Comparison of ENCODE assay signal across 28 cellular contexts in genomic region chr5:160852049-160852448, GRCh38. TPM values are rescaled to one million over a fixed set of nuclear protein-coding genes. Genes with fewer than 3 reads are reported as not detected.
DNase-seq lines count a peak whose midpoint lies in the region; ATAC-seq, FAIRE-seq and TF ChIP-seq lines count a peak whose summit lies in the region.
"Had no signal": no experiment of that assay in that cellular context is flagged by ENCODE, and none has a peak within 500 bp of the region (broad histone marks: within the 10 kb centered on the region; RNA-seq: fewer than 3 reads in every experiment).

Gene ATP10B (minus strand): TSS chr5:160852211. CDS start chr5:160688074, 164,137 bp downstream.

- no peaks in the 10 kb centered on the region for H3K9me3 ChIP-seq in upper lobe of left lung
- no peaks in the 10 kb centered on the region for H3K9me3 ChIP-seq in pancreas
- H3K9me3 ChIP-seq: BLaER1, body of pancreas, heart right ventricle, upper lobe of right lung had no signal

- no peak for TF ChIP-seq EP300 in upper lobe of left lung (IDR thresholded peaks at IDR 0.05)

- no peak for TF ChIP-seq CTCF in upper lobe of left lung (IDR thresholded peaks at IDR 0.05)
- no peak for TF ChIP-seq CTCF in pancreas (IDR thresholded peaks at IDR 0.05)

- DNase-seq in G401 (ENCODE audit: low spot score) (peak; percentile 16), caudate nucleus (lab: John Stamatoyannopoulos, UW) (peak in 41 of 61 donors; percentile 0 to 65 (median 18)), hippocampal formation (lab: John Stamatoyannopoulos, UW) (peak; percentile 40 to 87), putamen (ENCODE audit: low spot score) (peak; percentile 87), UCSD-AML1 (lab: John Stamatoyannopoulos, UW; ENCODE audit: unreplicated experiment) (no peak), upper lobe of left lung (no peak), NCI-H345 treated with DMSO at 0.1 percent for 48 hours (lab: John Stamatoyannopoulos, UW; ENCODE audit: unreplicated experiment) (no peak), pancreas (no peak)
- DNase-seq: activated B cell treated with CpG ODN at 0.5 μM for 24 hours; activated CD4-positive, alpha-beta T cell treated with anti-CD3 and anti-CD28 coated beads, Interleukin-2, amount 50 U/mL, for 48 hours; activated naive CD8-positive, alpha-beta T cell treated with anti-CD3 and anti-CD28 coated beads, Interleukin-2, amount 10 ng/mL, durations not matched to agents 7 days and 5 days; body of pancreas; Calu3; EL; heart right ventricle; left ventricle myocardium superior; NCI-H2081 treated with DMSO at 0.1 percent for 48 hours; stimulated activated CD4-positive, alpha-beta T cell treated with anti-CD3 and anti-CD28 coated beads, Interleukin-2, amount 100 ng/mL, for 24 hours; T1000; upper lobe of right lung had no signal

- H3K27me3 ChIP-seq in upper lobe of left lung (no peaks in the 10 kb centered on the region), pancreas (no peaks in the 10 kb centered on the region)
- H3K27me3 ChIP-seq: BLaER1, body of pancreas, heart right ventricle, upper lobe of right lung had no signal

- H3K36me3 ChIP-seq in upper lobe of left lung (no peaks in the 10 kb centered on the region), pancreas (no peaks in the 10 kb centered on the region)
- H3K36me3 ChIP-seq: BLaER1, heart right ventricle, upper lobe of right lung had no signal

- no peak for FAIRE-seq in pancreas (lab: Jason Lieb, UNC)
- FAIRE-seq: endometrium, H1 had no signal

- H3K4me3 ChIP-seq in upper lobe of left lung, result no peak within 1 kb of the TSS
- H3K4me3 ChIP-seq in pancreas, result no peak within 1 kb of the TSS
- H3K4me3 ChIP-seq: BLaER1, body of pancreas, coronary artery, heart right ventricle, skin epidermis, upper lobe of right lung had no signal

- WGBS in upper lobe of left lung, 2 donors, result 63 to 90% methylated on average over 4 of the region's 4 CpGs
- WGBS in pancreas, 2 donors, result 71 to 88% methylated on average over 4 of the region's 4 CpGs

- ATAC-seq in upper lobe of left lung (ENCODE audit: low FRiP score in 2 of 2), result no peak
- no peak for ATAC-seq in pancreas
- ATAC-seq: body of pancreas, heart right ventricle, left ventricle myocardium superior, upper lobe of right lung had no signal

- H3K4me1 ChIP-seq in upper lobe of left lung (no peaks in the 10 kb centered on the region), pancreas (no peaks in the 10 kb centered on the region)
- H3K4me1 ChIP-seq: BLaER1, body of pancreas, heart right ventricle, upper lobe of right lung had no signal

- in situ Hi-C loops in G401 (cut with HindIII; ENCODE audit: low sequenced_read_pairs), result no loop called here

- no peak for TF ChIP-seq POLR2A in upper lobe of left lung (IDR thresholded peaks at IDR 0.05)

- H3K27ac ChIP-seq in caudate nucleus (ENCODE audit: low read depth, low read length) (peak within 1 kb of the TSS; percentile 75), upper lobe of left lung (no peak within 1 kb of the TSS), pancreas (no peak within 1 kb of the TSS)
- H3K27ac ChIP-seq: BLaER1, body of pancreas, coronary artery, heart right ventricle, HL-60, skin epidermis, upper lobe of right lung had no signal

- intact Hi-C loops in pancreas (cut with DNase I), result no loop called here

RNA-seq across cellular contexts. Expression of gene ATP10B, which starts in this region (rescaled TPM):
- not detected in 2 replicates for total RNA-seq in G401 (2014; rRNA removed; shearing (Covaris generic))
- total RNA-seq in upper lobe of left lung (under 1 TPM in 5 of 6 donors, not detected in 1; under 0.01 to 0.30 (median 0.09) TPM), pancreas (10 to 100 TPM in 2 of 6 donors, 1 to 10 TPM in 4; 3.7 to 20.4 (median 6.1) TPM)
- polyA plus RNA-seq in pancreas, result under 1 TPM; 0.76 to 0.89 TPM
- total RNA-seq: A673; activated B cell treated with CpG ODN at 0.5 μM for 24 hours; activated naive CD8-positive, alpha-beta T cell treated with anti-CD3 and anti-CD28 coated beads, Interleukin-2, amount 10 ng/mL, durations not matched to agents 7 days and 5 days; left ventricle myocardium superior; pulmonary artery endothelial cell; upper lobe of right lung had no signal

Comparison
In these comparisons a context has a peak if more than half of its experiments do, and no peak if none do; other contexts are left out.
1. Peak in DNase-seq in G401; RNA of the gene not detected or under 1 TPM.
2. DNase-seq: peak in caudate nucleus (41 of 61), hippocampal formation (2 of 2) and putamen (single experiment); none in UCSD-AML1 (single experiment), upper lobe of left lung (0 of 2), NCI-H345 treated with DMSO at 0.1 percent for 48 hours (single experiment) and pancreas (0 of 6).